In the genomic region with DNA sequence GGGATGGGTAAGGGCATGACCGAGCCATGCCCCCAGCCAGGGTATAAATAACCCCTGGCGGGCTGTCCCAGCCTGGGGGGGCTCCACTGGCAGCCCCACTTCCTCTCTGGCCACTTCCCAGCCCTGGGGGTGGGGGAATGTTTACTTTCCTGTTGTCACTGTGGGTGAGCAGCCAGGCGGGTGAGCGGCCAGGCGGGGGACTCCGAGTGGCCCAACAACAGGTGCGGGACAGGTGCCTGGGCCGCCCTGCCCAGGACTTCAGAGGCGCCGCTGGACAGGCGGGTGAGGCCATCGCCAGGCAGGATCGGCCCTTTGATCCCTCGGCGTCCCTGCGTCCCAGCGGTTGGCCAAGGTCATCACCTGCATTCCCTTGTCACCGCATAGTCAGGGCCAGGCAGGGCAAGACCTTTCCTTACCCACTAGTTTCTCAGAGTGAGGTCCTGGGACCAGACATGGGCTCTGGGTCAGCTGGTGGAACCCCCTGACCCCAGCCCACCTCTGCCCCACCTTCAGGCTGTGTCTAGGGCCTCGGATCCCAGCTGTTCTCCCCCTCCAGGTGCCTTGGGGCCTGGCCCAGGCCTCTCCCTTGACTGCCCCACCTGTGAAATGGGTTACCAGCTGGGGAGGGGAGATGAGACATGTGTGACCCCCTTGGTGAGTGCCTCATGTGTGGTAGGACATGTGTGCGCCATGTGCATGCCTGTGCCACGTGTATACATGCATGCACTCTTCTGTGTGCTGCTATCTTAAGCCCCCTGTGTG, we compare ENCODE assay signal across 1 cellular context.
TF ChIP-seq lines count a peak whose summit lies in the region.

No MANE protein-coding gene starts in this region.

TF ChIP-seq in HepG2, 621 proteins besides CTCF, POLR2A, EP300 and RAD21 (continued from another document and continues in another):
- TF ChIP-seq, protein P1, sequence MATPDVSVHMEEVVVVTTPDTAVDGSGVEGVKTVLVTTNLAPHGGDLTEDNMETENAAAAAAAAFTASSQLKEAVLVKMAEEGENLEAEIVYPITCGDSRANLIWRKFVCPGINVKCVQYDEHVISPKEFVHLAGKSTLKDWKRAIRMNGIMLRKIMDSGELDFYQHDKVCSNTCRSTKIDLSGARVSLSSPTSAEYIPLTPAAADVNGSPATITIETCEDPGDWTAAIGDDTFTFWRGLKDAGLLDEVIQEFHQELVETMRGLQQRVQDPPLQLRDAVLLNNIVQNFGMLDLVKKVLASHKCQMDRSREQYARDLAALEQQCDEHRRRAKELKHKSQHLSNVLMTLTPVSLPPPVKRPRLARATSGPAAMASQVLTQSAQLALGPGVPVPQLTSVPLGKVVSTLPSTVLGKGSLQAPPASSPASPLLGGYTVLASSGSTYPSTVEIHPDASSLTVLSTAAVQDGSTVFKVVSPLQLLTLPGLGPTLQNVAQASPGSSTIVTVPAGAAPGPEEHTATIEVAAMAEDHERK (CRISPR knock-in tag; IDR thresholded peaks at IDR 0.05; ENCODE audit: low read depth) = 0 out of 2 replicates have a peak, but pooled peaks have one; percentile 51
- TF ChIP-seq BRCA1 (CRISPR knock-in tag; IDR thresholded peaks at IDR 0.05) (no peak), AGO2 (optimal IDR thresholded peaks at IDR 0.05; ENCODE audit: low read depth, low read length) (no peak), CHD2 (IDR thresholded peaks at IDR 0.05; ENCODE audit: low read depth, low read length) (0 out of 2 replicates have a peak, but pooled peaks have one; percentile 12), ZBTB21 (CRISPR knock-in tag; IDR thresholded peaks at IDR 0.05) (peak; percentile 63; the same call in 1 of the 2 replicates), MAF1 (CRISPR knock-in tag; IDR thresholded peaks at IDR 0.05; ENCODE audit: borderline replicate concordance) (peak; percentile 80; the same call in 1 of the 2 replicates), ZNF230 (CRISPR knock-in tag; IDR thresholded peaks at IDR 0.05) (peak; percentile 60; the same call in 1 of the 2 replicates), ZNF614 (CRISPR knock-in tag; IDR thresholded peaks at IDR 0.05; ENCODE audit: borderline replicate concordance) (peak; percentile 98), ZNF367 (CRISPR knock-in tag; IDR thresholded peaks at IDR 0.05; ENCODE audit: borderline replicate concordance) (no peak), ATAD3A (CRISPR knock-in tag; IDR thresholded peaks at IDR 0.05) (no peak), ZNF557 (CRISPR knock-in tag; IDR thresholded peaks at IDR 0.05) (no peak), NFE2L1 (CRISPR knock-in tag; IDR thresholded peaks at IDR 0.05; ENCODE audit: borderline replicate concordance) (no peak), ZBTB20 (CRISPR knock-in tag; IDR thresholded peaks at IDR 0.05; ENCODE audit: borderline replicate concordance, low read depth) (peak; percentile 82; the same call in 1 of the 2 replicates), ZNF83 (CRISPR knock-in tag; IDR thresholded peaks at IDR 0.05; ENCODE audit: borderline replicate concordance) (no peak), RBM39 (IDR thresholded peaks at IDR 0.05; ENCODE audit: low read depth, low read length, poor library complexity, severe bottlenecking) (peak; percentile 26), MEIS2 (CRISPR knock-in tag; IDR thresholded peaks at IDR 0.05) (peak; percentile 94), FOXC1 (CRISPR knock-in tag; IDR thresholded peaks at IDR 0.05; ENCODE audit: borderline replicate concordance) (peak; percentile 80; the same call in 1 of the 2 replicates), PCBP2 (optimal IDR thresholded peaks at IDR 0.05; ENCODE audit: low read depth, low read length, poor library complexity, severe bottlenecking) (no peak), RFX5 (IDR thresholded peaks at IDR 0.05; ENCODE audit: low read depth, low read length) (no peak), ZNF263 (CRISPR knock-in tag; IDR thresholded peaks at IDR 0.05) (peak; percentile 45; the same call in 1 of the 2 replicates), ZNF24 (IDR thresholded peaks at IDR 0.05) (no peak), NR2F6 (IDR thresholded peaks at IDR 0.05) (peak; percentile 95), NR2F6 (CRISPR knock-in tag; IDR thresholded peaks at IDR 0.05) (peak; percentile 99), MYNN (CRISPR knock-in tag; IDR thresholded peaks at IDR 0.05; ENCODE audit: low read depth) (no peak), POGZ (CRISPR knock-in tag; IDR thresholded peaks at IDR 0.05) (peak; percentile 86), SMC3 (IDR thresholded peaks at IDR 0.05; ENCODE audit: low read length) (no peak; the same call in 1 of the 2 replicates), ZSCAN25 (CRISPR knock-in tag; IDR thresholded peaks at IDR 0.05) (peak; percentile 84; the same call in 1 of the 2 replicates), PITX1 (CRISPR knock-in tag; IDR thresholded peaks at IDR 0.05) (peak; percentile 96), ZNF383 (CRISPR knock-in tag; IDR thresholded peaks at IDR 0.05; ENCODE audit: borderline replicate concordance) (0 out of 2 replicates have a peak, but pooled peaks have one; percentile 25), RBAK (CRISPR knock-in tag; IDR thresholded peaks at IDR 0.05) (0 out of 2 replicates have a peak, but pooled peaks have one; percentile 54), ZSCAN21 (CRISPR knock-in tag; IDR thresholded peaks at IDR 0.05; ENCODE audit: borderline replicate concordance) (peak; percentile 48; the same call in 1 of the 2 replicates), MLLT10 (CRISPR knock-in tag; IDR thresholded peaks at IDR 0.05) (no peak), ZNF282 (IDR thresholded peaks at IDR 0.05; ENCODE audit: partially characterized antibody) (no peak), NAIF1 (CRISPR knock-in tag; IDR thresholded peaks at IDR 0.05; ENCODE audit: borderline replicate concordance) (peak; percentile 84; the same call in 1 of the 2 replicates), ZBTB7B (CRISPR knock-in tag; IDR thresholded peaks at IDR 0.05) (peak; percentile 99)
- TF ChIP-seq, protein P2, sequence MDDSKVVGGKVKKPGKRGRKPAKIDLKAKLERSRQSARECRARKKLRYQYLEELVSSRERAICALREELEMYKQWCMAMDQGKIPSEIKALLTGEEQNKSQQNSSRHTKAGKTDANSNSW (CRISPR knock-in tag; IDR thresholded peaks at IDR 0.05; ENCODE audit: borderline replicate concordance) = 0 out of 2 replicates have a peak, but pooled peaks have one; percentile 29
- TF ChIP-seq, protein P3, sequence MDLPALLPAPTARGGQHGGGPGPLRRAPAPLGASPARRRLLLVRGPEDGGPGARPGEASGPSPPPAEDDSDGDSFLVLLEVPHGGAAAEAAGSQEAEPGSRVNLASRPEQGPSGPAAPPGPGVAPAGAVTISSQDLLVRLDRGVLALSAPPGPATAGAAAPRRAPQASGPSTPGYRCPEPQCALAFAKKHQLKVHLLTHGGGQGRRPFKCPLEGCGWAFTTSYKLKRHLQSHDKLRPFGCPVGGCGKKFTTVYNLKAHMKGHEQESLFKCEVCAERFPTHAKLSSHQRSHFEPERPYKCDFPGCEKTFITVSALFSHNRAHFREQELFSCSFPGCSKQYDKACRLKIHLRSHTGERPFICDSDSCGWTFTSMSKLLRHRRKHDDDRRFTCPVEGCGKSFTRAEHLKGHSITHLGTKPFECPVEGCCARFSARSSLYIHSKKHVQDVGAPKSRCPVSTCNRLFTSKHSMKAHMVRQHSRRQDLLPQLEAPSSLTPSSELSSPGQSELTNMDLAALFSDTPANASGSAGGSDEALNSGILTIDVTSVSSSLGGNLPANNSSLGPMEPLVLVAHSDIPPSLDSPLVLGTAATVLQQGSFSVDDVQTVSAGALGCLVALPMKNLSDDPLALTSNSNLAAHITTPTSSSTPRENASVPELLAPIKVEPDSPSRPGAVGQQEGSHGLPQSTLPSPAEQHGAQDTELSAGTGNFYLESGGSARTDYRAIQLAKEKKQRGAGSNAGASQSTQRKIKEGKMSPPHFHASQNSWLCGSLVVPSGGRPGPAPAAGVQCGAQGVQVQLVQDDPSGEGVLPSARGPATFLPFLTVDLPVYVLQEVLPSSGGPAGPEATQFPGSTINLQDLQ (CRISPR knock-in tag; IDR thresholded peaks at IDR 0.05) = 0 out of 2 replicates have a peak, but pooled peaks have one; percentile 78
- TF ChIP-seq, protein P4, sequence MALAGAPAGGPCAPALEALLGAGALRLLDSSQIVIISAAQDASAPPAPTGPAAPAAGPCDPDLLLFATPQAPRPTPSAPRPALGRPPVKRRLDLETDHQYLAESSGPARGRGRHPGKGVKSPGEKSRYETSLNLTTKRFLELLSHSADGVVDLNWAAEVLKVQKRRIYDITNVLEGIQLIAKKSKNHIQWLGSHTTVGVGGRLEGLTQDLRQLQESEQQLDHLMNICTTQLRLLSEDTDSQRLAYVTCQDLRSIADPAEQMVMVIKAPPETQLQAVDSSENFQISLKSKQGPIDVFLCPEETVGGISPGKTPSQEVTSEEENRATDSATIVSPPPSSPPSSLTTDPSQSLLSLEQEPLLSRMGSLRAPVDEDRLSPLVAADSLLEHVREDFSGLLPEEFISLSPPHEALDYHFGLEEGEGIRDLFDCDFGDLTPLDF (CRISPR knock-in tag; IDR thresholded peaks at IDR 0.05) = no peak
- TF ChIP-seq, protein P5, sequence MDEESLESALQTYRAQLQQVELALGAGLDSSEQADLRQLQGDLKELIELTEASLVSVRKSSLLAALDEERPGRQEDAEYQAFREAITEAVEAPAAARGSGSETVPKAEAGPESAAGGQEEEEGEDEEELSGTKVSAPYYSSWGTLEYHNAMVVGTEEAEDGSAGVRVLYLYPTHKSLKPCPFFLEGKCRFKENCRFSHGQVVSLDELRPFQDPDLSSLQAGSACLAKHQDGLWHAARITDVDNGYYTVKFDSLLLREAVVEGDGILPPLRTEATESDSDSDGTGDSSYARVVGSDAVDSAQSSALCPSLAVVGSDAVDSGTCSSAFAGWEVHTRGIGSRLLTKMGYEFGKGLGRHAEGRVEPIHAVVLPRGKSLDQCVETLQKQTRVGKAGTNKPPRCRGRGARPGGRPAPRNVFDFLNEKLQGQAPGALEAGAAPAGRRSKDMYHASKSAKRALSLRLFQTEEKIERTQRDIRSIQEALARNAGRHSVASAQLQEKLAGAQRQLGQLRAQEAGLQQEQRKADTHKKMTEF (CRISPR knock-in tag; IDR thresholded peaks at IDR 0.05) = peak; percentile 100
- TF ChIP-seq, protein P6, sequence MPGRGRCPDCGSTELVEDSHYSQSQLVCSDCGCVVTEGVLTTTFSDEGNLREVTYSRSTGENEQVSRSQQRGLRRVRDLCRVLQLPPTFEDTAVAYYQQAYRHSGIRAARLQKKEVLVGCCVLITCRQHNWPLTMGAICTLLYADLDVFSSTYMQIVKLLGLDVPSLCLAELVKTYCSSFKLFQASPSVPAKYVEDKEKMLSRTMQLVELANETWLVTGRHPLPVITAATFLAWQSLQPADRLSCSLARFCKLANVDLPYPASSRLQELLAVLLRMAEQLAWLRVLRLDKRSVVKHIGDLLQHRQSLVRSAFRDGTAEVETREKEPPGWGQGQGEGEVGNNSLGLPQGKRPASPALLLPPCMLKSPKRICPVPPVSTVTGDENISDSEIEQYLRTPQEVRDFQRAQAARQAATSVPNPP (CRISPR knock-in tag; IDR thresholded peaks at IDR 0.05) = 0 out of 2 replicates have a peak, but pooled peaks have one; percentile 19
- TF ChIP-seq, protein P7, sequence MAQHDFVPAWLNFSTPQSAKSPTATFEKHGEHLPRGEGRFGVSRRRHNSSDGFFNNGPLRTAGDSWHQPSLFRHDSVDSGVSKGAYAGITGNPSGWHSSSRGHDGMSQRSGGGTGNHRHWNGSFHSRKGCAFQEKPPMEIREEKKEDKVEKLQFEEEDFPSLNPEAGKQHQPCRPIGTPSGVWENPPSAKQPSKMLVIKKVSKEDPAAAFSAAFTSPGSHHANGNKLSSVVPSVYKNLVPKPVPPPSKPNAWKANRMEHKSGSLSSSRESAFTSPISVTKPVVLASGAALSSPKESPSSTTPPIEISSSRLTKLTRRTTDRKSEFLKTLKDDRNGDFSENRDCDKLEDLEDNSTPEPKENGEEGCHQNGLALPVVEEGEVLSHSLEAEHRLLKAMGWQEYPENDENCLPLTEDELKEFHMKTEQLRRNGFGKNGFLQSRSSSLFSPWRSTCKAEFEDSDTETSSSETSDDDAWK (CRISPR knock-in tag; IDR thresholded peaks at IDR 0.05) = no peak
- TF ChIP-seq, protein P8, sequence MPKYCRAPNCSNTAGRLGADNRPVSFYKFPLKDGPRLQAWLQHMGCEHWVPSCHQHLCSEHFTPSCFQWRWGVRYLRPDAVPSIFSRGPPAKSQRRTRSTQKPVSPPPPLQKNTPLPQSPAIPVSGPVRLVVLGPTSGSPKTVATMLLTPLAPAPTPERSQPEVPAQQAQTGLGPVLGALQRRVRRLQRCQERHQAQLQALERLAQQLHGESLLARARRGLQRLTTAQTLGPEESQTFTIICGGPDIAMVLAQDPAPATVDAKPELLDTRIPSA (CRISPR knock-in tag; IDR thresholded peaks at IDR 0.05; ENCODE audit: borderline replicate concordance) = peak; percentile 46; the same call in 1 of the 2 replicates
- TF ChIP-seq, protein P9, sequence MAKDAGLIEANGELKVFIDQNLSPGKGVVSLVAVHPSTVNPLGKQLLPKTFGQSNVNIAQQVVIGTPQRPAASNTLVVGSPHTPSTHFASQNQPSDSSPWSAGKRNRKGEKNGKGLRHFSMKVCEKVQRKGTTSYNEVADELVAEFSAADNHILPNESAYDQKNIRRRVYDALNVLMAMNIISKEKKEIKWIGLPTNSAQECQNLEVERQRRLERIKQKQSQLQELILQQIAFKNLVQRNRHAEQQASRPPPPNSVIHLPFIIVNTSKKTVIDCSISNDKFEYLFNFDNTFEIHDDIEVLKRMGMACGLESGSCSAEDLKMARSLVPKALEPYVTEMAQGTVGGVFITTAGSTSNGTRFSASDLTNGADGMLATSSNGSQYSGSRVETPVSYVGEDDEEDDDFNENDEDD (CRISPR knock-in tag; IDR thresholded peaks at IDR 0.05; ENCODE audit: borderline replicate concordance) = peak; percentile 85; the same call in 1 of the 2 replicates
- TF ChIP-seq, protein P10, sequence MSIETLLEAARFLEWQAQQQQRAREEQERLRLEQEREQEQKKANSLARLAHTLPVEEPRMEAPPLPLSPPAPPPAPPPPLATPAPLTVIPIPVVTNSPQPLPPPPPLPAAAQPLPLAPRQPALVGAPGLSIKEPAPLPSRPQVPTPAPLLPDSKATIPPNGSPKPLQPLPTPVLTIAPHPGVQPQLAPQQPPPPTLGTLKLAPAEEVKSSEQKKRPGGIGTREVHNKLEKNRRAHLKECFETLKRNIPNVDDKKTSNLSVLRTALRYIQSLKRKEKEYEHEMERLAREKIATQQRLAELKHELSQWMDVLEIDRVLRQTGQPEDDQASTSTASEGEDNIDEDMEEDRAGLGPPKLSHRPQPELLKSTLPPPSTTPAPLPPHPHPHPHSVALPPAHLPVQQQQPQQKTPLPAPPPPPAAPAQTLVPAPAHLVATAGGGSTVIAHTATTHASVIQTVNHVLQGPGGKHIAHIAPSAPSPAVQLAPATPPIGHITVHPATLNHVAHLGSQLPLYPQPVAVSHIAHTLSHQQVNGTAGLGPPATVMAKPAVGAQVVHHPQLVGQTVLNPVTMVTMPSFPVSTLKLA (IDR thresholded peaks at IDR 0.05) = peak; percentile 95
- TF ChIP-seq, protein P11, sequence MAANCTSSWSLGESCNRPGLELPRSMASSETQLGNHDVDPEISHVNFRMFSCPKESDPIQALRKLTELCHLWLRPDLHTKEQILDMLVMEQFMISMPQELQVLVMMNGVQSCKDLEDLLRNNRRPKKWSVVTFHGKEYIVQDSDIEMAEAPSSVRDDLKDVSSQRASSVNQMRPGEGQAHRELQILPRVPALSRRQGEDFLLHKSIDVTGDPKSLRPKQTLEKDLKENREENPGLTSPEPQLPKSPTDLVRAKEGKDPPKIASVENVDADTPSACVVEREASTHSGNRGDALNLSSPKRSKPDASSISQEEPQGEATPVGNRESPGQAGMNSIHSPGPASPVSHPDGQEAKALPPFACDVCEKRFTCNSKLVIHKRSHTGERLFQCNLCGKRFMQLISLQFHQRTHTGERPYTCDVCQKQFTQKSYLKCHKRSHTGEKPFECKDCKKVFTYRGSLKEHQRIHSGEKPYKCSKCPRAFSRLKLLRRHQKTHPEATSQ (CRISPR knock-in tag; IDR thresholded peaks at IDR 0.05; ENCODE audit: borderline replicate concordance) = no peak; the same call in 1 of the 2 replicates
- TF ChIP-seq, protein P12, sequence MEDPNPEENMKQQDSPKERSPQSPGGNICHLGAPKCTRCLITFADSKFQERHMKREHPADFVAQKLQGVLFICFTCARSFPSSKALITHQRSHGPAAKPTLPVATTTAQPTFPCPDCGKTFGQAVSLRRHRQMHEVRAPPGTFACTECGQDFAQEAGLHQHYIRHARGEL (CRISPR knock-in tag; IDR thresholded peaks at IDR 0.05) = no peak
